ENCODE assay signal across 8 cellular contexts in the genomic region with DNA sequence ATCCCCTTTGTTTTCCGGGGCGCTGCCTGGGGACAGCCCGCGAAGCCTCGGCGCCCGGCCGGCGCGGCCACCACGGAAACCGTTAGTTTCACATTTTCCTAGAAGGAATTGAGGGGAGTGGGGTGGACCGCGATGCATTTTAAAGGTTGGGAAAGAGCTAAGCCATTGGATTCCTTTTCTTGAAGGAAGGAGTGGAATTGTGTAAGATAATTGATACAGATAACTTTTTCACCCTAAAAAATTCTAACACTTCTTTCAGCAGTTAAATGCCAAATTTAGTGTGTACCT.
DNase-seq lines count a peak whose midpoint lies in the region; ATAC-seq and TF ChIP-seq lines count a peak whose summit lies in the region.

No MANE protein-coding gene starts in this region.

- no peaks in the 10 kb centered on the region for H3K36me3 Mint-ChIP-seq in CD4-positive, CD25-positive, alpha-beta regulatory T cell
- peaks cover 8% of the 10 kb centered on the region for H3K36me3 Mint-ChIP-seq in endothelial cell (ENCODE audit: low read depth, unreplicated experiment)

- H3K9me3 ChIP-seq in CD4-positive, CD25-positive, alpha-beta regulatory T cell (ENCODE audit: control insufficient read depth in 2 of 2, low read length in 2 of 2), result no peaks in the 10 kb centered on the region
- H3K9me3 ChIP-seq in neutrophil, result no peaks in the 10 kb centered on the region

- peak overlapping the region; percentile 92 to 99 (median 93) for H3K27ac Mint-ChIP-seq in CD4-positive, CD25-positive, alpha-beta regulatory T cell
- peak overlapping the region; percentile 83 for H3K27ac Mint-ChIP-seq in endothelial cell (ENCODE audit: unreplicated experiment)

- H3K27me3 Mint-ChIP-seq in CD4-positive, CD25-positive, alpha-beta regulatory T cell, result peaks cover 5% of the 10 kb centered on the region
- peaks cover 8% of the 10 kb centered on the region for H3K27me3 Mint-ChIP-seq in endothelial cell (ENCODE audit: unreplicated experiment)

- no peak for DNase-seq in CD4-positive, CD25-positive, alpha-beta regulatory T cell
- peak; percentile 58 for DNase-seq in OCI-M1 (lab: John Stamatoyannopoulos, UW)
- DNase-seq in endothelial cell (ENCODE audit: low spot score), result no peak
- DNase-seq in SKM-1 treated with dmso at 0.1 percent for 144 hours (lab: John Stamatoyannopoulos, UW; ENCODE audit: unreplicated experiment), result no peak
- DNase-seq in HuH-7.5 (ENCODE audit: low spot score), result no peak
- DNase-seq in NCI-H510A (lab: John Stamatoyannopoulos, UW), result no peak

- no peaks in the 10 kb centered on the region for H3K36me3 ChIP-seq in CD4-positive, CD25-positive, alpha-beta regulatory T cell (ENCODE audit: control insufficient read depth, insufficient read depth, low read length)
- H3K36me3 ChIP-seq in neutrophil, result no peaks in the 10 kb centered on the region

- H3K27ac ChIP-seq in CD4-positive, CD25-positive, alpha-beta regulatory T cell (ENCODE audit: insufficient read depth, low read length, poor library complexity, severe bottlenecking), result peak overlapping the region; percentile 100
- peak overlapping the region; percentile 91 for H3K27ac ChIP-seq in neutrophil

- no peak for ATAC-seq in CD4-positive, CD25-positive, alpha-beta regulatory T cell (ENCODE audit: low read depth in 2 of 2)
- no peak for ATAC-seq in HG03442 (IDR thresholded peaks at IDR 0.05; ENCODE audit: unreplicated experiment)

- H3K27me3 ChIP-seq in CD4-positive, CD25-positive, alpha-beta regulatory T cell (ENCODE audit: control insufficient read depth, insufficient read depth, low read length), result no peaks in the 10 kb centered on the region
- no peaks in the 10 kb centered on the region for H3K27me3 ChIP-seq in neutrophil

- H3K4me3 ChIP-seq in CD4-positive, CD25-positive, alpha-beta regulatory T cell (ENCODE audit: low read depth, low read length), result peak overlapping the region; percentile 95
- peak overlapping the region; percentile 86 to 89 for H3K4me3 ChIP-seq in neutrophil (ENCODE audit: low read depth in 1 of 2, low read length in 1 of 2)

- TF ChIP-seq CTCF in endothelial cell (IDR thresholded peaks at IDR 0.05; ENCODE audit: unreplicated experiment) (no peak), neutrophil (IDR thresholded peaks at IDR 0.05) (no peak)

- H3K9me3 Mint-ChIP-seq in CD4-positive, CD25-positive, alpha-beta regulatory T cell, result no peaks in the 10 kb centered on the region
- no peaks in the 10 kb centered on the region for H3K9me3 Mint-ChIP-seq in endothelial cell (ENCODE audit: unreplicated experiment)

- peaks cover 5 to 50% (median 37%) of the 10 kb centered on the region in 4 donors for H3K4me1 Mint-ChIP-seq in CD4-positive, CD25-positive, alpha-beta regulatory T cell
- peaks cover 25% of the 10 kb centered on the region for H3K4me1 Mint-ChIP-seq in endothelial cell (ENCODE audit: unreplicated experiment)

- peak overlapping the region; percentile 85 to 97 (median 96) for H3K4me3 Mint-ChIP-seq in CD4-positive, CD25-positive, alpha-beta regulatory T cell
- peak overlapping the region; percentile 94 for H3K4me3 Mint-ChIP-seq in endothelial cell (ENCODE audit: unreplicated experiment)

- peaks cover 37% of the 10 kb centered on the region for H3K4me1 ChIP-seq in CD4-positive, CD25-positive, alpha-beta regulatory T cell (ENCODE audit: control insufficient read depth, insufficient read depth, low read length, poor library complexity, severe bottlenecking)
- peaks cover 19 to 22% of the 10 kb centered on the region in 2 experiments for H3K4me1 ChIP-seq in neutrophil (ENCODE audit: control insufficient read depth in 1 of 2, insufficient read depth in 1 of 2, low read depth in 1 of 2, low read length in 1 of 2)
